In genomic region chr16:10668322-10669045, GRCh38 we compare ENCODE assay signal across 8 cellular contexts. TPM values are rescaled to one million over a fixed set of nuclear protein-coding genes. Genes with fewer than 3 reads are reported as not detected.
DNase-seq lines count a peak whose midpoint lies in the region; ATAC-seq, FAIRE-seq and TF ChIP-seq lines count a peak whose summit lies in the region.

No MANE protein-coding gene starts in this region.

- H2AFZ ChIP-seq in astrocyte (ENCODE audit: low read depth, low read length) = no peak overlapping the region

- peak; percentile 77 for DNase-seq in ELF-1 (ENCODE audit: low read depth, low spot score)
- peak; percentile 41 for DNase-seq in HuH-7 (ENCODE audit: low spot score)
- no peak for DNase-seq in astrocyte (ENCODE audit: low read depth)
- no peak for DNase-seq in kidney epithelial cell (ENCODE audit: low read depth)
- DNase-seq in NCI-H2227 treated with DMSO at 0.1 percent for 48 hours (lab: John Stamatoyannopoulos, UW) = no peak
- no peak for DNase-seq in lower leg skin (ENCODE audit: low spot score in 2 of 2)

- H3K9me3 Mint-ChIP-seq in astrocyte (ENCODE audit: unreplicated experiment) = no peaks in the 10 kb centered on the region

- intact Hi-C loops in lower leg skin (cut with DNase I; ENCODE audit: low total_unique reads) = no loop called here

- H3K4me3 Mint-ChIP-seq in astrocyte (ENCODE audit: unreplicated experiment) = no peak overlapping the region

- H3K4me3 ChIP-seq in astrocyte (ENCODE audit: insufficient read depth, low read depth, low read length) (no peak overlapping the region), kidney epithelial cell (ENCODE audit: low read depth, low read length) (no peak overlapping the region), lower leg skin (ENCODE audit: low read depth, poor library complexity, severe bottlenecking) (no peak overlapping the region)

- no peak overlapping the region for H3K27ac Mint-ChIP-seq in astrocyte (ENCODE audit: unreplicated experiment)

- no peak overlapping the region for H3K27ac ChIP-seq in astrocyte (ENCODE audit: low read depth, low read length)

- H3K4me1 ChIP-seq in astrocyte (ENCODE audit: insufficient read depth, low read length) = no peaks in the 10 kb centered on the region

- no peak for FAIRE-seq in astrocyte (lab: Jason Lieb, UNC)

- H3K79me2 ChIP-seq in astrocyte (ENCODE audit: insufficient read depth, low read length) = no peaks in the 10 kb centered on the region

- H3K36me3 ChIP-seq in astrocyte (ENCODE audit: insufficient read depth, low read length) (no peaks in the 10 kb centered on the region), kidney epithelial cell (ENCODE audit: control insufficient read depth, insufficient read depth, low read length) (no peaks in the 10 kb centered on the region)

- no peaks in the 10 kb centered on the region for H4K20me1 ChIP-seq in astrocyte (ENCODE audit: insufficient read depth, low read length)

- no peaks in the 10 kb centered on the region for H3K27me3 ChIP-seq in astrocyte (ENCODE audit: insufficient read depth, low read length)
- no peaks in the 10 kb centered on the region for H3K27me3 ChIP-seq in kidney epithelial cell (ENCODE audit: control insufficient read depth, insufficient read depth, low read length)

- H3K4me1 Mint-ChIP-seq in astrocyte (ENCODE audit: low read depth, unreplicated experiment) = no peaks in the 10 kb centered on the region

- H3K36me3 Mint-ChIP-seq in astrocyte (ENCODE audit: low read depth, unreplicated experiment) = no peaks in the 10 kb centered on the region

- no peak overlapping the region for H3K4me2 ChIP-seq in astrocyte (ENCODE audit: low read length)

- 59 to 61% methylated on average over 8 of the region's 8 CpGs for WGBS in lower leg skin, 2 donors

- no peak overlapping the region for H3K9ac ChIP-seq in astrocyte (ENCODE audit: low read length)

- TF ChIP-seq POLR2A in lower leg skin (IDR thresholded peaks at IDR 0.05) = no peak

- ATAC-seq in HG02571 (IDR thresholded peaks at IDR 0.05; ENCODE audit: unreplicated experiment) (no peak), HG03097 (IDR thresholded peaks at IDR 0.05; ENCODE audit: low FRiP score, unreplicated experiment) (no peak)

- TF ChIP-seq CTCF in astrocyte (IDR thresholded peaks at IDR 0.05; ENCODE audit: insufficient read depth, low read depth, low read length) = peak; percentile 26
- TF ChIP-seq CTCF in kidney epithelial cell (IDR thresholded peaks at IDR 0.05; ENCODE audit: insufficient read depth, low read length, poor library complexity, severe bottlenecking) = peak; percentile 69
- TF ChIP-seq CTCF in lower leg skin (IDR thresholded peaks at IDR 0.05) = no peak

- H3K9me3 ChIP-seq in astrocyte (ENCODE audit: insufficient read depth, low read depth, low read length) = no peaks in the 10 kb centered on the region

- peaks cover 21% of the 10 kb centered on the region for H3K27me3 Mint-ChIP-seq in astrocyte (ENCODE audit: low read depth, unreplicated experiment)

RNA-seq across cellular contexts. Expression of gene TEKT5, which starts 26.2 kb away (rescaled TPM):
- total RNA-seq in astrocyte (0.41 TPM in 1 of 2 replicates, not detected in the other), kidney epithelial cell (0.04 and 0.27 TPM in 2 replicates), lower leg skin (under 1 TPM in 3 of 4 donors, not detected in 1; 0.20 to 0.93 (median 0.42) TPM)

Comparison
In these comparisons a context has a peak if more than half of its experiments do, and no peak if none do; other contexts are left out.
1. DNase-seq: peak in ELF-1 (single experiment) and HuH-7 (single experiment); none in astrocyte (single experiment), kidney epithelial cell (single experiment), NCI-H2227 treated with DMSO at 0.1 percent for 48 hours (single experiment) and lower leg skin (0 of 2).
2. CTCF ChIP-seq: peak in astrocyte (single experiment) and kidney epithelial cell (single experiment); none in lower leg skin (0 of 3).